In the genomic region with DNA sequence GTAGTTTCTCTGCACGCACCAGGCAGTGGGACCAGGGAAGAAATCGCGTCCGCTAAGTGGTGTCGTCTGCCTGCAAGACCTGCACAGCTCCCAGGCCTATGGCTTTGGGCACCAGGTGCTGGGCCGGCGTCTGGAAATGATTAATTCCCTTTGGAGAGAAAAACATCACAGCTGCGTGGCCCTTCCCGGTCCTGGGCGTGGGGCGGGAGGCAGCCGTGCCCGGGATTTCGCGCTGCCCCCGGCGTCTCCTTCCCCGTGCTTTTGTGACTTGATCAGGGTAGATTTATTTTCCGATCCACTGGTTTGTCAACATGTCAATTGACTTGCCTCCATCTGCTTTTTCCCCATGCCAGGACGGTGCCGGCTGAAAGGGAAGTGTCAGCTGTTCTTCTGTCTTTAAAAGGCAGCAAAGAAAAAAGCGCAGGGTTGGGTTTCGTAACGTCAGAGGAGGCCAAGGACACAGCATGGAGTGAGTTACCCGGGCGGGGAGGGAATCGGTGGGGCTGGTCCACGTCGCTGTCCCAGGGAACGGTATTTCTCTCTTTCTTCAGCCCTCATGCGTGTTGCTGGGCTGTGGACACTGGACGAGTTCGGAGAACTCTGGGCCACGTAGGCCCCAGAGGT, we compare ENCODE assay signal across 8 cellular contexts.
DNase-seq lines count a peak whose midpoint lies in the region; ATAC-seq and TF ChIP-seq lines count a peak whose summit lies in the region.

No MANE protein-coding gene starts in this region.

- H3K27me3 ChIP-seq in right cardiac atrium (ENCODE audit: control insufficient read depth, insufficient read depth), result no peaks in the 10 kb centered on the region
- no peaks in the 10 kb centered on the region for H3K27me3 ChIP-seq in lung (ENCODE audit: control insufficient read depth, insufficient read depth)
- no peaks in the 10 kb centered on the region for H3K27me3 ChIP-seq in vagina

- H3K4me1 ChIP-seq in right cardiac atrium (ENCODE audit: control insufficient read depth, insufficient read depth, low read length) (no peaks in the 10 kb centered on the region), lung (ENCODE audit: control insufficient read depth in 2 of 2, insufficient read depth in 2 of 2, low read length in 2 of 2) (no peaks in the 10 kb centered on the region), vagina (peaks cover 13% of the 10 kb centered on the region)

- 79% methylated on average over 34 of the region's 34 CpGs for WGBS in right cardiac atrium
- WGBS in lung, 2 donors, result 61 to 66% methylated on average over 33 to 34 of the region's 34 CpGs

- H3K4me3 ChIP-seq in right cardiac atrium (ENCODE audit: low read length), result no peak overlapping the region
- no peak overlapping the region for H3K4me3 ChIP-seq in astrocyte of the spinal cord (ENCODE audit: low read depth, low read length)
- no peak overlapping the region for H3K4me3 ChIP-seq in lung
- H3K4me3 ChIP-seq in vagina, result no peak overlapping the region

- intact Hi-C loops in left ventricle myocardium superior (cut with micrococcal nuclease), result no loop called here
- intact Hi-C loops in right cardiac atrium (cut with DNase I), result loop anchor here (5.0 to 10.0 kb wide), 5 partner anchors 190 to 330 kb away; partner anchors contain the start of gene ZNF469 (in 1 of the 4)
- intact Hi-C loops in vagina (cut with DNase I), result loop anchor here (5.0 kb wide), 1 partner anchor 238 kb away; no protein-coding TSS in a partner anchor

- H3K36me3 ChIP-seq in lung (ENCODE audit: control insufficient read depth in 2 of 2, insufficient read depth in 2 of 2, low read length in 2 of 2) (no peaks in the 10 kb centered on the region), vagina (no peaks in the 10 kb centered on the region)

- no peak for TF ChIP-seq POLR2A in vagina (IDR thresholded peaks at IDR 0.05)

- in situ Hi-C loops in astrocyte of the spinal cord (cut with HindIII; ENCODE audit: low sequenced_read_pairs), result no loop called here

- no peaks in the 10 kb centered on the region for H3K9me3 ChIP-seq in right cardiac atrium (ENCODE audit: control insufficient read depth, low read length)
- H3K9me3 ChIP-seq in lung (ENCODE audit: control insufficient read depth in 2 of 2, insufficient read depth in 1 of 2, low read length in 1 of 2), result peaks cover 0 to 1% of the 10 kb centered on the region in 2 donors
- no peaks in the 10 kb centered on the region for H3K9me3 ChIP-seq in vagina

- ATAC-seq in left ventricle myocardium superior (peak; percentile 13), right cardiac atrium (no peak), lung (ENCODE audit: insufficient read depth, low FRiP score) (peak; percentile 43), HG02870 (IDR thresholded peaks at IDR 0.05; ENCODE audit: unreplicated experiment) (no peak)

- H3K27ac ChIP-seq in right cardiac atrium (ENCODE audit: low read length) (no peak overlapping the region), lung (ENCODE audit: low read depth in 1 of 2, low read length in 1 of 2) (no peak overlapping the region), vagina (peak overlapping the region; percentile 43)

- TF ChIP-seq CTCF in astrocyte of the spinal cord (IDR thresholded peaks at IDR 0.05; ENCODE audit: low read depth, low read length) (no peak), lung (IDR thresholded peaks at IDR 0.05; ENCODE audit: control extremely low read depth, extremely low read depth) (no peak), vagina (IDR thresholded peaks at IDR 0.05) (no peak)

- DNase-seq in left ventricle myocardium superior (no peak), right cardiac atrium (no peak), astrocyte of the spinal cord (ENCODE audit: low read depth, low spot score) (peak; percentile 51), lung (ENCODE audit: low spot score) (no peak), vagina (ENCODE audit: extremely low spot score in 2 of 2) (no peak), NCI-H2029 treated with DMSO at 0.1 percent for 48 hours (lab: John Stamatoyannopoulos, UW) (no peak), OCI-M2 (lab: John Stamatoyannopoulos, UW; ENCODE audit: unreplicated experiment) (no peak)

Comparison
In these comparisons a context has a peak if more than half of its experiments do, and no peak if none do; other contexts are left out.
1. ATAC-seq: peak in left ventricle myocardium superior (single experiment) and lung (single experiment); none in right cardiac atrium (0 of 2) and HG02870 (single experiment).